ENCODE assay signal across 28 cellular contexts in the genomic region with DNA sequence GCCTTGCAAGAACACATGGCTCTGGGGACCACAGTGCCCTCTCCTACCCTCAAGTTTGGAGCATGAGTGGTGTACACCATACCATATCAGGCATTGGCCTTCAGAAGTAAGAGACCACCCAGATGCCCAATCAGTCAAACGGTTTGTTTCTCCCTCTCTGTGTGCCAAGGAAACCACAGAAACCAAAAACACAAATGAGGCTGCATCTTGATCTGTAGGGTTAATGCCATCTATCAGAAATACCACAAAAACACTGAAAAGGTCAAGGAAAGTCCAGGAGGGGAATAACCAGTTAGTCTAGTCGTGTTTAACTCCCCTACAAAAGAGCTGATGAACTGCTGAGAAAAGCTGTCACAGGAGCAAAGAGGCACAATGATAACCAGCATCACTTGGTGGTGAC.
DNase-seq lines count a peak whose midpoint lies in the region; ATAC-seq, FAIRE-seq and TF ChIP-seq lines count a peak whose summit lies in the region.
"Had no signal": no experiment of that assay in that cellular context is flagged by ENCODE, and none has a peak within 500 bp of the region (broad histone marks: within the 10 kb centered on the region; RNA-seq: fewer than 3 reads in every experiment).

No MANE protein-coding gene starts in this region.

- peak; percentile 52 for ATAC-seq in HG02642 (IDR thresholded peaks at IDR 0.05; ENCODE audit: poor library complexity, unreplicated experiment)
- no peak for ATAC-seq in activated naive CD8-positive, alpha-beta T cell treated with anti-CD3 and anti-CD28 coated beads, Interleukin-2, amount 10 ng/mL, durations not matched to agents 7 days and 5 days (ENCODE audit: low read depth)
- ATAC-seq in stimulated activated naive CD8-positive, alpha-beta T cell treated with anti-CD3 and anti-CD28 coated beads, Interleukin-15, amount 100 ng/mL, for 72 hours, result peak; percentile 76
- ATAC-seq: HepG2, left colon, right lobe of liver had no signal

- POLR2A ChIA-PET in activated naive CD8-positive, alpha-beta T cell treated with anti-CD3 and anti-CD28 coated beads, Interleukin-2, amount 10 ng/mL, durations not matched to agents 7 days and 5 days (lab: Charles Lee), result no interaction called here

- no peaks in the 10 kb centered on the region for H3K27me3 Mint-ChIP-seq in activated CD4-positive, alpha-beta T cell treated with anti-CD3 and anti-CD28 coated beads, Interleukin-2, amount 10 ng/mL, durations not matched to agents 24 days and 14 days
- no peaks in the 10 kb centered on the region for H3K27me3 Mint-ChIP-seq in activated naive CD8-positive, alpha-beta T cell treated with anti-CD3 and anti-CD28 coated beads, Interleukin-2, amount 10 ng/mL, durations not matched to agents 7 days and 5 days
- no peaks in the 10 kb centered on the region for H3K27me3 Mint-ChIP-seq in stimulated activated naive CD8-positive, alpha-beta T cell treated with anti-CD3 and anti-CD28 coated beads, Interleukin-15, amount 100 ng/mL, for 72 hours

- H3K36me3 Mint-ChIP-seq in activated CD4-positive, alpha-beta T cell treated with anti-CD3 and anti-CD28 coated beads, Interleukin-2, amount 10 ng/mL, durations not matched to agents 24 days and 14 days (ENCODE audit: low read depth), result peaks cover 38% of the 10 kb centered on the region
- H3K36me3 Mint-ChIP-seq in activated naive CD8-positive, alpha-beta T cell treated with anti-CD3 and anti-CD28 coated beads, Interleukin-2, amount 10 ng/mL, durations not matched to agents 7 days and 5 days, result peaks cover 32% of the 10 kb centered on the region
- H3K36me3 Mint-ChIP-seq: neural progenitor cell had no signal

- H3K9me3 Mint-ChIP-seq in activated CD4-positive, alpha-beta T cell treated with anti-CD3 and anti-CD28 coated beads, Interleukin-2, amount 10 ng/mL, durations not matched to agents 24 days and 14 days, result peaks cover 7% of the 10 kb centered on the region
- H3K9me3 Mint-ChIP-seq in activated naive CD8-positive, alpha-beta T cell treated with anti-CD3 and anti-CD28 coated beads, Interleukin-2, amount 10 ng/mL, durations not matched to agents 7 days and 5 days, result no peaks in the 10 kb centered on the region
- H3K9me3 Mint-ChIP-seq in stimulated activated naive CD8-positive, alpha-beta T cell treated with anti-CD3 and anti-CD28 coated beads, Interleukin-15, amount 100 ng/mL, for 72 hours, result no peaks in the 10 kb centered on the region
- H3K9me3 Mint-ChIP-seq: neural progenitor cell had no signal

- no peak overlapping the region for H3K27ac ChIP-seq in WERI-Rb-1
- H3K27ac ChIP-seq: neural progenitor cell, right lobe of liver, RWPE1, tibial nerve had no signal

- H3K4me3 Mint-ChIP-seq in activated CD4-positive, alpha-beta T cell treated with anti-CD3 and anti-CD28 coated beads, Interleukin-2, amount 10 ng/mL, durations not matched to agents 24 days and 14 days, result no peak overlapping the region
- H3K4me3 Mint-ChIP-seq in activated naive CD8-positive, alpha-beta T cell treated with anti-CD3 and anti-CD28 coated beads, Interleukin-2, amount 10 ng/mL, durations not matched to agents 7 days and 5 days, result no peak overlapping the region
- H3K4me3 Mint-ChIP-seq in stimulated activated naive CD8-positive, alpha-beta T cell treated with anti-CD3 and anti-CD28 coated beads, Interleukin-15, amount 100 ng/mL, for 72 hours, result peak overlapping the region in 1 of 2 donors; percentile 5
- H3K4me3 Mint-ChIP-seq: neural progenitor cell had no signal

- H3K36me3 ChIP-seq in WERI-Rb-1, result no peaks in the 10 kb centered on the region
- H3K36me3 ChIP-seq: neural progenitor cell, right lobe of liver, tibial nerve had no signal

- no peaks in the 10 kb centered on the region for H3K9me3 ChIP-seq in WERI-Rb-1 (ENCODE audit: severe bottlenecking)
- H3K9me3 ChIP-seq: right lobe of liver, tibial nerve had no signal

- no peak overlapping the region for H3K4me3 ChIP-seq in WERI-Rb-1 (ENCODE audit: low read depth, low read length)
- H3K4me3 ChIP-seq: neural progenitor cell, right lobe of liver, tibial nerve had no signal

- no peak for TF ChIP-seq POLR2A in H54 (IDR thresholded peaks at IDR 0.05; ENCODE audit: low read depth, low read length)

- H3K27me3 ChIP-seq in WERI-Rb-1 (ENCODE audit: insufficient read depth, low read depth, severe bottlenecking), result peaks cover 79% of the 10 kb centered on the region
- H3K27me3 ChIP-seq: neural progenitor cell, right lobe of liver, tibial nerve had no signal

- peak overlapping the region; percentile 21 for H3K27ac Mint-ChIP-seq in activated CD4-positive, alpha-beta T cell treated with anti-CD3 and anti-CD28 coated beads, Interleukin-2, amount 10 ng/mL, durations not matched to agents 24 days and 14 days
- peak overlapping the region; percentile 7 for H3K27ac Mint-ChIP-seq in activated naive CD8-positive, alpha-beta T cell treated with anti-CD3 and anti-CD28 coated beads, Interleukin-2, amount 10 ng/mL, durations not matched to agents 7 days and 5 days
- no peak overlapping the region for H3K27ac Mint-ChIP-seq in stimulated activated naive CD8-positive, alpha-beta T cell treated with anti-CD3 and anti-CD28 coated beads, Interleukin-15, amount 100 ng/mL, for 72 hours
- H3K27ac Mint-ChIP-seq: neural progenitor cell had no signal

- DNase-seq in activated CD4-positive, alpha-beta T cell treated with anti-CD3 and anti-CD28 coated beads, Interleukin-2, amount 10 ng/mL, durations not matched to agents 24 days and 14 days, result no peak
- no peak for DNase-seq in activated CD4-positive, alpha-beta T cell treated with anti-CD3 and anti-CD28 coated beads for 1 hour
- DNase-seq in activated naive CD8-positive, alpha-beta T cell treated with anti-CD3 and anti-CD28 coated beads, Interleukin-2, amount 10 ng/mL, durations not matched to agents 7 days and 5 days, result no peak
- DNase-seq in stimulated activated naive CD8-positive, alpha-beta T cell treated with anti-CD3 and anti-CD28 coated beads, Interleukin-15, amount 100 ng/mL, for 72 hours, result peak in 1 of 2 donors; percentile 3
- DNase-seq in NCI-H345 (lab: John Stamatoyannopoulos, UW) (no peak), WERI-Rb-1 (no peak), H54 (ENCODE audit: insufficient read length, low spot score) (no peak)
- DNase-seq: activated CD4-positive, alpha-beta T cell treated with anti-CD3 and anti-CD28 coated beads, Interleukin-2, amount 50 U/mL, for 1 hour; DMS153; effector CD8-positive, alpha-beta T cell; foreskin fibroblast; Kasumi-1; left colon; NCI-H1048; NCI-H187 treated with DMSO at 0.1 percent for 48 hours; NCI-H69; posterior cingulate gyrus; right lobe of liver; stimulated activated CD4-positive, alpha-beta T cell treated with anti-CD3 and anti-CD28 coated beads, Interleukin-12 subunit alpha, Interleukin-12 subunit beta, amount 100 ng/mL, for 4 hours; stimulated activated CD4-positive, alpha-beta T cell treated with anti-CD3 and anti-CD28 coated beads, Interleukin-4, amount 100 ng/mL, for 4 hours had no signal

- no peak for TF ChIP-seq CTCF in WERI-Rb-1 (IDR thresholded peaks at IDR 0.05; ENCODE audit: low read depth, low read length)

- intact Hi-C loops in activated CD4-positive, alpha-beta T cell treated with anti-CD3 and anti-CD28 coated beads, Interleukin-2, amount 10 ng/mL, durations not matched to agents 24 days and 14 days (cut with micrococcal nuclease), result no loop called here

- H3K4me1 Mint-ChIP-seq in activated CD4-positive, alpha-beta T cell treated with anti-CD3 and anti-CD28 coated beads, Interleukin-2, amount 10 ng/mL, durations not matched to agents 24 days and 14 days, result peaks cover 12% of the 10 kb centered on the region
- peaks cover 18% of the 10 kb centered on the region for H3K4me1 Mint-ChIP-seq in activated naive CD8-positive, alpha-beta T cell treated with anti-CD3 and anti-CD28 coated beads, Interleukin-2, amount 10 ng/mL, durations not matched to agents 7 days and 5 days
- H3K4me1 Mint-ChIP-seq in stimulated activated naive CD8-positive, alpha-beta T cell treated with anti-CD3 and anti-CD28 coated beads, Interleukin-15, amount 100 ng/mL, for 72 hours, result peaks cover 26% of the 10 kb centered on the region

- FAIRE-seq in H54 (lab: Jason Lieb, UNC), result no peak
- FAIRE-seq: colon, G401.6, H1, HepG2 had no signal

Comparison
In these comparisons a context has a peak if more than half of its experiments do, and no peak if none do; other contexts are left out.
1. H3K27ac Mint-ChIP-seq: peak in activated CD4-positive, alpha-beta T cell treated with anti-CD3 and anti-CD28 coated beads, Interleukin-2, amount 10 ng/mL, durations not matched to agents 24 days and 14 days (single experiment) and activated naive CD8-positive, alpha-beta T cell treated with anti-CD3 and anti-CD28 coated beads, Interleukin-2, amount 10 ng/mL, durations not matched to agents 7 days and 5 days (single experiment); none in stimulated activated naive CD8-positive, alpha-beta T cell treated with anti-CD3 and anti-CD28 coated beads, Interleukin-15, amount 100 ng/mL, for 72 hours (0 of 2).